In the genomic region with DNA sequence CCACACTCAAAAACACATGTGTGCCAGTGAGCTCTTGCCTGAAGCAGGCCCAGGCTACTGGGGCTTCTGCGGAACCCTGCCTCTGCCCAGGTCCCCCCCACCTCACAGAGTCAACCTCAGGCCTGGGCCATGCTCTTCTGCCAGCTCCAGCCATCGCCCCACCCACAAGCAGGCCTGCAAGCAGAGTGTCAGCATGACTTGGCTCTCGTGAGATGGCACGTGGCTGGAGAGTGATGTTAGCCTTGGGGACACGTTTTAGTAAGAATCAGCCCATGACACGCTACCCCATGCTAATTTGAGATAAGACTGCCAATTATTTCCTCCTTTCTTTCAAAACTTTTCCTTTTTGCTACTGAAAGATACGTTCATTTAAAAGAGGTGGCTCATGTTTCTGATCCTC, we compare ENCODE assay signal across 19 cellular contexts.
DNase-seq lines count a peak whose midpoint lies in the region; ATAC-seq and TF ChIP-seq lines count a peak whose summit lies in the region.
"Had no signal": no experiment of that assay in that cellular context is flagged by ENCODE, and none has a peak within 500 bp of the region (broad histone marks: within the 10 kb centered on the region; RNA-seq: fewer than 3 reads in every experiment).

No MANE protein-coding gene starts in this region.

- no peaks in the 10 kb centered on the region for H3K27me3 ChIP-seq in right atrium auricular region
- H3K27me3 ChIP-seq in left ventricle myocardium inferior (ENCODE audit: low read depth) = peaks cover 12% of the 10 kb centered on the region
- H3K27me3 ChIP-seq in neuronal stem cell (ENCODE audit: control insufficient read depth in 3 of 3, insufficient read depth in 3 of 3, low read depth in 1 of 3, low read length in 3 of 3) = no peaks in the 10 kb centered on the region
- no peaks in the 10 kb centered on the region for H3K27me3 ChIP-seq in upper lobe of right lung
- peaks cover 6% of the 10 kb centered on the region for H3K27me3 ChIP-seq in MG63
- no peaks in the 10 kb centered on the region for H3K27me3 ChIP-seq in ascending aorta
- H3K27me3 ChIP-seq: BLaER1 had no signal

- H3K4me3 ChIP-seq in right atrium auricular region (no peak overlapping the region), left ventricle myocardium inferior (no peak overlapping the region), neuronal stem cell (ENCODE audit: low read length in 2 of 2) (no peak overlapping the region), upper lobe of right lung (no peak overlapping the region), MG63 (no peak overlapping the region), ascending aorta (no peak overlapping the region)
- H3K4me3 ChIP-seq: BLaER1 had no signal

- H3K4ac ChIP-seq in neuronal stem cell (ENCODE audit: low read length) = peak overlapping the region; percentile 76

- no peak overlapping the region for H4K8ac ChIP-seq in neuronal stem cell (ENCODE audit: low read depth, low read length)

- no peak overlapping the region for H2BK5ac ChIP-seq in neuronal stem cell (ENCODE audit: low read length)

- H2BK12ac ChIP-seq in neuronal stem cell (ENCODE audit: low read length) = no peak overlapping the region

- peak; percentile 42 for DNase-seq in right atrium auricular region (ENCODE audit: low spot score)
- no peak for DNase-seq in left ventricle myocardium inferior
- peak; percentile 22 for DNase-seq in islet precursor cell
- no peak for DNase-seq in neuronal stem cell (ENCODE audit: low spot score)
- peak; percentile 43 for DNase-seq in upper lobe of right lung
- no peak for DNase-seq in MG63
- DNase-seq in ascending aorta (ENCODE audit: low spot score in 2 of 2) = no peak
- DNase-seq: Caco-2; CD4-positive, CD25-positive, alpha-beta regulatory T cell; CD8-positive, alpha-beta T cell; DMS153; DND-41; GOT3; H7; HCEC 1CT had no signal

- H3K9ac ChIP-seq in neuronal stem cell (ENCODE audit: low read depth, low read length, poor library complexity) = no peak overlapping the region
- H3K9ac ChIP-seq: BLaER1 had no signal

- H3K23ac ChIP-seq in neuronal stem cell (ENCODE audit: low read depth, low read length, poor library complexity) = peak overlapping the region; percentile 74

- H3K4me1 ChIP-seq in right atrium auricular region (no peaks in the 10 kb centered on the region), left ventricle myocardium inferior (no peaks in the 10 kb centered on the region), neuronal stem cell (ENCODE audit: control insufficient read depth in 2 of 2, insufficient read depth in 1 of 2, low read depth in 1 of 2, low read length in 2 of 2) (peaks cover 0 to 5% of the 10 kb centered on the region in 2 donors), upper lobe of right lung (no peaks in the 10 kb centered on the region), ascending aorta (no peaks in the 10 kb centered on the region)
- H3K4me1 ChIP-seq: BLaER1, Caco-2 had no signal

- intact Hi-C loops in left ventricle myocardium inferior (cut with micrococcal nuclease) = no loop called here
- intact Hi-C loops in upper lobe of right lung (cut with DNase I) = no loop called here
- intact Hi-C loops in ascending aorta (cut with DNase I) = no loop called here

- no peaks in the 10 kb centered on the region for H3K36me3 ChIP-seq in right atrium auricular region
- no peaks in the 10 kb centered on the region for H3K36me3 ChIP-seq in left ventricle myocardium inferior
- no peaks in the 10 kb centered on the region for H3K36me3 ChIP-seq in neuronal stem cell (replicated peaks in 1 of 2; ENCODE audit: control insufficient read depth in 2 of 2, insufficient read depth in 2 of 2, low read length in 2 of 2)
- no peaks in the 10 kb centered on the region for H3K36me3 ChIP-seq in upper lobe of right lung
- H3K36me3 ChIP-seq in MG63 = no peaks in the 10 kb centered on the region
- H3K36me3 ChIP-seq in ascending aorta = no peaks in the 10 kb centered on the region
- H3K36me3 ChIP-seq: BLaER1 had no signal

- H2AFZ ChIP-seq in neuronal stem cell (ENCODE audit: low read length) = peak overlapping the region; percentile 28

- no peak overlapping the region for H3K14ac ChIP-seq in neuronal stem cell (ENCODE audit: low read length)

- H3K9me3 ChIP-seq in right atrium auricular region (no peaks in the 10 kb centered on the region), left ventricle myocardium inferior (replicated peaks) (peaks cover 5% of the 10 kb centered on the region), neuronal stem cell (replicated peaks in 1 of 2; ENCODE audit: control insufficient read depth in 2 of 2, insufficient read depth in 1 of 2, low read depth in 1 of 2, low read length in 2 of 2) (peaks cover 0 to 3% of the 10 kb centered on the region in 2 donors), upper lobe of right lung (no peaks in the 10 kb centered on the region), MG63 (peaks cover 3% of the 10 kb centered on the region; the same call in 1 of the 2 replicates), ascending aorta (no peaks in the 10 kb centered on the region)
- H3K9me3 ChIP-seq: Caco-2 had no signal

- ATAC-seq in upper lobe of right lung = no peak
- no peak for ATAC-seq in activated CD4-positive, CD25-positive, alpha-beta regulatory T cell treated with anti-CD3 and anti-CD28 coated beads, Interleukin-2, amount 50 U/mL, for 24 hours
- ATAC-seq: CD8-positive, alpha-beta T cell had no signal

- no peak overlapping the region for H2BK120ac ChIP-seq in neuronal stem cell (ENCODE audit: low read depth, low read length)

- H3K18ac ChIP-seq in neuronal stem cell (ENCODE audit: low read length) = peak overlapping the region; percentile 66

- H2AK5ac ChIP-seq in neuronal stem cell (ENCODE audit: low read depth, low read length) = no peak overlapping the region

- H3K79me1 ChIP-seq in neuronal stem cell (ENCODE audit: low read depth, low read length) = no peaks in the 10 kb centered on the region

- no peak overlapping the region for H4K91ac ChIP-seq in neuronal stem cell (ENCODE audit: low read depth, low read length, poor library complexity)

- no CpG with 5 or more reads among the region's 7 CpGs for WGBS in neuronal stem cell (ENCODE audit: extremely low coverage in 2 of 2, insufficient read length in 2 of 2, insufficient replicate concordance in 1 of 2), 2 donors

- no peak for TF ChIP-seq CTCF in right atrium auricular region (IDR thresholded peaks at IDR 0.05)
- TF ChIP-seq CTCF in left ventricle myocardium inferior (IDR thresholded peaks at IDR 0.05; ENCODE audit: borderline replicate concordance) = no peak
- no peak for TF ChIP-seq CTCF in upper lobe of right lung (IDR thresholded peaks at IDR 0.05)
- TF ChIP-seq CTCF in ascending aorta (IDR thresholded peaks at IDR 0.05) = no peak

- H3K27ac ChIP-seq in right atrium auricular region (no peak overlapping the region), left ventricle myocardium inferior (replicated peaks) (no peak overlapping the region), neuronal stem cell (replicated peaks; ENCODE audit: low read length) (no peak overlapping the region), upper lobe of right lung (no peak overlapping the region), ascending aorta (no peak overlapping the region)
- H3K27ac ChIP-seq: 22Rv1, BLaER1, C4-2B had no signal

- H3K4me2 ChIP-seq in neuronal stem cell (ENCODE audit: insufficient read depth, low read length, poor library complexity, severe bottlenecking) = no peak overlapping the region
- H3K4me2 ChIP-seq: BLaER1 had no signal

- no peak overlapping the region for H2BK15ac ChIP-seq in neuronal stem cell (ENCODE audit: low read length)

Comparison
In these comparisons a context has a peak if more than half of its experiments do, and no peak if none do; other contexts are left out.
1. DNase-seq: peak in right atrium auricular region (single experiment), islet precursor cell (single experiment) and upper lobe of right lung (single experiment); none in left ventricle myocardium inferior (single experiment), neuronal stem cell (single experiment), MG63 (single experiment) and ascending aorta (0 of 2).